ENCODE assay signal across 10 cellular contexts in the genomic region with DNA sequence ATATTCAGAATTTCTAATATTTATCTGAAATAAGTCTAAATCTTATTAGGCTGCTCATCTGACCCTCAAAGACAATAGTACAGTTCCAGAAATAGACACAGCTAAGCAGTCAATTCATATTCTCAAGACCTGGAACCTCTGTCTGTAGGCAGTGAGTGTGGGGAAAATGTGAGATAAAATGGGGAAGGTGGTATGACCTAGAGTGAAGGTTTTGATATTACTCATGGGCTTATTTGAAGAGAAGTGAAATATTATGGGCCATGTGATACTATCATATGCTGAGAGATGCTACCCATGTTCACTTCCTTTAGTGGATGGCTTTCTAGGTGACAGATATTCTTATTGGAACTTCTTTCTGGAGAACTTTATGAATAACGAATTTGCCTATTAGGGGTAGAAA. TPM values are rescaled to one million over a fixed set of nuclear protein-coding genes. Genes with fewer than 3 reads are reported as not detected.
A peak's percentile ranks its signal among the peaks of the same experiment; 100 is the strongest.
DNase-seq lines count a peak whose midpoint lies in the region; ATAC-seq and TF ChIP-seq lines count a peak whose summit lies in the region.
"Had no signal": no experiment of that assay in that cellular context is flagged by ENCODE, and none has a peak within 500 bp of the region (broad histone marks: within the 10 kb centered on the region; RNA-seq: fewer than 3 reads in every experiment).

No MANE protein-coding gene starts in this region.

- peaks cover 70% of the 10 kb centered on the region for H3K79me2 ChIP-seq in OCI-LY3 (ENCODE audit: low read length)

- no peak for ATAC-seq in left ventricle myocardium superior
- ATAC-seq in HG02884 (IDR thresholded peaks at IDR 0.05; ENCODE audit: unreplicated experiment): peak; percentile 82
- no peak for ATAC-seq in SK-N-SH treated with all-trans-retinoic acid at 6 μM for 48 hours

- DNase-seq in right atrium auricular region (ENCODE audit: low spot score): no peak
- DNase-seq in left ventricle myocardium superior: no peak
- DNase-seq in NCI-H1092 (lab: John Stamatoyannopoulos, UW): no peak
- no peak for DNase-seq in NCI-H226
- no peak for DNase-seq in stimulated activated CD4-positive, alpha-beta T cell treated with anti-CD3 and anti-CD28 coated beads, Interleukin-2, amount 100 ng/mL, for 24 hours
- DNase-seq: effector CD4-positive, alpha-beta T cell had no signal

- intact Hi-C loops in left ventricle myocardium superior (cut with micrococcal nuclease): no loop called here

- H3K36me3 ChIP-seq in right atrium auricular region (peaks cover 2% of the 10 kb centered on the region), OCI-LY3 (replicated peaks; ENCODE audit: low read depth, low read length) (peaks cover 17% of the 10 kb centered on the region)

- TF ChIP-seq CTCF in right atrium auricular region (IDR thresholded peaks at IDR 0.05): no peak
- no peak for TF ChIP-seq CTCF in OCI-LY3 (IDR thresholded peaks at IDR 0.05; ENCODE audit: low read depth, low read length)

- H3K9me3 ChIP-seq in right atrium auricular region (no peaks in the 10 kb centered on the region), OCI-LY3 (ENCODE audit: insufficient read depth, low read length) (no peaks in the 10 kb centered on the region)

- peak overlapping the region; percentile 36 for H3K9ac ChIP-seq in OCI-LY3 (ENCODE audit: low read length)

- H3K4me3 ChIP-seq in right atrium auricular region: no peak overlapping the region
- H3K4me3 ChIP-seq in OCI-LY3 (ENCODE audit: low read length): peak overlapping the region; percentile 16; the same call in 1 of the 2 replicates

- H3K27me3 ChIP-seq in right atrium auricular region (no peaks in the 10 kb centered on the region), OCI-LY3 (ENCODE audit: low read depth, low read length) (peaks cover 17% of the 10 kb centered on the region)

- no peak overlapping the region for H2AFZ ChIP-seq in OCI-LY3 (ENCODE audit: low read depth, low read length)

- peak overlapping the region; percentile 36 to 62 for H3K27ac ChIP-seq in right atrium auricular region
- peak overlapping the region; percentile 76 for H3K27ac ChIP-seq in OCI-LY3 (ENCODE audit: low read length)
- H3K27ac ChIP-seq: C4-2B had no signal

- no peaks in the 10 kb centered on the region for H4K20me1 ChIP-seq in OCI-LY3 (ENCODE audit: insufficient read depth, low read length)

- peak overlapping the region; percentile 54 for H3K4me2 ChIP-seq in OCI-LY3 (ENCODE audit: low read length)

- H3K4me1 ChIP-seq in right atrium auricular region: peaks cover 0 to 95% of the 10 kb centered on the region in 2 donors
- H3K4me1 ChIP-seq in OCI-LY3 (ENCODE audit: low read length): peaks cover 98% of the 10 kb centered on the region

TF ChIP-seq in SK-N-SH treated with all-trans-retinoic acid at 6 μM for 48 hours, 23 proteins besides CTCF, POLR2A, EP300 and RAD21:
- TF ChIP-seq BACH2 (CRISPR knock-in tag; IDR thresholded peaks at IDR 0.05; ENCODE audit: borderline replicate concordance): no peak
- TF ChIP-seq ZNF70 (CRISPR knock-in tag; IDR thresholded peaks at IDR 0.05): no peak

RNA-seq across cellular contexts. Expression of a gene that starts 33.5 kb away (rescaled TPM):
- total RNA-seq in right atrium auricular region (100 to 1,000 TPM; 205 to 210 TPM), left ventricle myocardium superior (175 TPM)
